Comparison of ENCODE assay signal across 18 cellular contexts in genomic region chr2:95372845-95373244, GRCh38. TPM values are rescaled to one million over a fixed set of nuclear protein-coding genes. Genes with fewer than 3 reads are reported as not detected.
DNase-seq lines count a peak whose midpoint lies in the region; ATAC-seq, FAIRE-seq and TF ChIP-seq lines count a peak whose summit lies in the region.
"Had no signal": no experiment of that assay in that cellular context is flagged by ENCODE, and none has a peak within 500 bp of the region (broad histone marks: within the 10 kb centered on the region; RNA-seq: fewer than 3 reads in every experiment).

No MANE protein-coding gene starts in this region.

- no peak overlapping the region for H2AFZ ChIP-seq in trophoblast cell (ENCODE audit: insufficient read depth, low read length, poor library complexity)

- H3K14ac ChIP-seq in trophoblast cell (ENCODE audit: low read length): no peak overlapping the region

- no peak overlapping the region for H3K4ac ChIP-seq in trophoblast cell (ENCODE audit: low read depth, low read length)

- H2BK120ac ChIP-seq in trophoblast cell (ENCODE audit: insufficient read depth, low read length, poor library complexity): no peak overlapping the region

- no peaks in the 10 kb centered on the region for H3K79me2 ChIP-seq in trophoblast cell (ENCODE audit: control insufficient read depth, insufficient read depth, low read length, poor library complexity)

- no peak overlapping the region for H3K18ac ChIP-seq in trophoblast cell (ENCODE audit: low read length)

- H4K91ac ChIP-seq in trophoblast cell (ENCODE audit: low read depth, low read length): no peak overlapping the region

- no peak overlapping the region for H3K27ac ChIP-seq in kidney (ENCODE audit: low read depth in 2 of 2, low read length in 2 of 2)
- H3K27ac ChIP-seq in trophoblast cell (ENCODE audit: low read depth, low read length): no peak overlapping the region
- H3K27ac ChIP-seq: 22Rv1 had no signal

- no peak overlapping the region for H4K12ac ChIP-seq in trophoblast cell (ENCODE audit: low read depth, low read length)

- intact Hi-C loops in kidney (cut with DNase I): no loop called here

- H2BK5ac ChIP-seq in trophoblast cell (ENCODE audit: low read depth, low read length, poor library complexity): no peak overlapping the region

- no peak overlapping the region for H2AK5ac ChIP-seq in trophoblast cell (ENCODE audit: low read length)

- H4K8ac ChIP-seq in trophoblast cell (ENCODE audit: low read depth, low read length): no peak overlapping the region

- no peak overlapping the region for H3K23ac ChIP-seq in trophoblast cell (ENCODE audit: low read length)

- H3K4me2 ChIP-seq in trophoblast cell (ENCODE audit: low read length): no peak overlapping the region

- H3K36me3 ChIP-seq in H7 (replicated peaks; ENCODE audit: control insufficient read depth, insufficient read depth, low read length) (no peaks in the 10 kb centered on the region), kidney (ENCODE audit: control insufficient read depth in 1 of 2, insufficient read depth in 2 of 2, low read length in 2 of 2) (no peaks in the 10 kb centered on the region), trophoblast cell (ENCODE audit: control insufficient read depth in 1 of 2, insufficient read depth in 2 of 2, low read length in 2 of 2) (no peaks in the 10 kb centered on the region)
- H3K36me3 ChIP-seq: BE2C had no signal

- H3K4me3 ChIP-seq in H7 (ENCODE audit: insufficient read depth, low read depth, low read length): no peak overlapping the region
- no peak overlapping the region for H3K4me3 ChIP-seq in kidney (ENCODE audit: low read length in 2 of 2)
- peak overlapping the region; percentile 26 for H3K4me3 ChIP-seq in trophoblast cell (ENCODE audit: low read depth, low read length)
- H3K4me3 ChIP-seq: K562 had no signal

- no peak for TF ChIP-seq CTCF in kidney (IDR thresholded peaks at IDR 0.05; ENCODE audit: borderline replicate concordance, extremely low read depth, insufficient read depth)

- WGBS in trophoblast cell (ENCODE audit: extremely low coverage, insufficient coverage, insufficient read length): no CpG with 5 or more reads among the region's 8 CpGs

- no peak for FAIRE-seq in kidney (lab: Jason Lieb, UNC)
- FAIRE-seq: K562 had no signal

- H3K4me1 ChIP-seq in kidney (ENCODE audit: control insufficient read depth in 1 of 2, insufficient read depth in 1 of 2, low read depth in 1 of 2, low read length in 2 of 2) (no peaks in the 10 kb centered on the region), trophoblast cell (ENCODE audit: control insufficient read depth in 1 of 2, insufficient read depth in 2 of 2, low read length in 2 of 2) (no peaks in the 10 kb centered on the region)
- H3K4me1 ChIP-seq: BE2C had no signal

- H2BK12ac ChIP-seq in trophoblast cell (ENCODE audit: low read length): no peak overlapping the region

- ATAC-seq in GM21619 (IDR thresholded peaks at IDR 0.05; ENCODE audit: unreplicated experiment): no peak
- ATAC-seq: HCT116, K562 had no signal

- DNase-seq in activated CD8-positive, alpha-beta memory T cell treated with anti-CD3 and anti-CD28 coated beads, Interleukin-2, amount 50 U/mL, for 48 hours: peak; percentile 32
- no peak for DNase-seq in activated CD8-positive, alpha-beta memory T cell treated with anti-CD3 and anti-CD28 coated beads, Interleukin-2, amount 50 U/mL, for 4 hours
- DNase-seq in H7: peak; percentile 30
- peak; percentile 49 for DNase-seq in kidney
- no peak for DNase-seq in trophoblast cell
- DNase-seq in NCI-H345 treated with DMSO at 0.1 percent for 48 hours (lab: John Stamatoyannopoulos, UW; ENCODE audit: unreplicated experiment): no peak
- DNase-seq in GM19240 (ENCODE audit: insufficient read length, low spot score): no peak
- DNase-seq: BE2C, Calu3, NCI-H1417, NCI-H1930, NCI-H446, NCI-H69, RPMI8226 had no signal

- no peaks in the 10 kb centered on the region for H3K27me3 ChIP-seq in H7 (ENCODE audit: control insufficient read depth, insufficient read depth, low read length)
- H3K27me3 ChIP-seq in trophoblast cell (ENCODE audit: insufficient read depth, low read length): no peaks in the 10 kb centered on the region
- H3K27me3 ChIP-seq: BE2C had no signal

- H3K79me1 ChIP-seq in trophoblast cell (ENCODE audit: low read length): no peaks in the 10 kb centered on the region

- H3K9ac ChIP-seq in kidney (ENCODE audit: low read length in 2 of 2) (no peak overlapping the region), trophoblast cell (ENCODE audit: low read length) (no peak overlapping the region)

- H3K9me3 ChIP-seq in kidney (ENCODE audit: control insufficient read depth in 1 of 2, low read length in 2 of 2): no peaks in the 10 kb centered on the region
- H3K9me3 ChIP-seq in trophoblast cell (ENCODE audit: insufficient read depth, low read depth, low read length): peaks cover 4% of the 10 kb centered on the region
- H3K9me3 ChIP-seq: BE2C had no signal

RNA-seq across cellular contexts. Expression of gene FAHD2A, which starts 29.7 kb away (rescaled TPM):
- total RNA-seq in H7 (2014; rRNA removed; shearing (Covaris generic)): 37.1 and 49.3 TPM in 2 replicates
- 24.9 TPM for total RNA-seq in kidney
- 64.9 TPM for polyA plus RNA-seq in kidney (ENCODE audit: insufficient read depth, low read depth, low replicate concordance)
- polyA plus RNA-seq in trophoblast cell (2013): 9.6 and 10.0 TPM in 2 replicates

Comparison
In these comparisons a context has a peak if more than half of its experiments do, and no peak if none do; other contexts are left out.
1. DNase-seq: peak in activated CD8-positive, alpha-beta memory T cell treated with anti-CD3 and anti-CD28 coated beads, Interleukin-2, amount 50 U/mL, for 48 hours (single experiment), H7 (single experiment) and kidney (single experiment); none in activated CD8-positive, alpha-beta memory T cell treated with anti-CD3 and anti-CD28 coated beads, Interleukin-2, amount 50 U/mL, for 4 hours (single experiment), trophoblast cell (0 of 2), NCI-H345 treated with DMSO at 0.1 percent for 48 hours (single experiment) and GM19240 (single experiment).